ENCODE assay signal across 27 cellular contexts in genomic region chr11:122979103-122979814, GRCh38. TPM values are rescaled to one million over a fixed set of nuclear protein-coding genes. Genes with fewer than 3 reads are reported as not detected.
A peak's percentile ranks its signal among the peaks of the same experiment; 100 is the strongest.
DNase-seq lines count a peak whose midpoint lies in the region; ATAC-seq, FAIRE-seq and TF ChIP-seq lines count a peak whose summit lies in the region.
"Had no signal": no experiment of that assay in that cellular context is flagged by ENCODE, and none has a peak within 500 bp of the region (broad histone marks: within the 10 kb centered on the region; RNA-seq: fewer than 3 reads in every experiment).

No MANE protein-coding gene starts in this region.

- no peak for ATAC-seq in activated CD8-positive, alpha-beta memory T cell treated with anti-CD3 and anti-CD28 coated beads, Interleukin-2, amount 10 ng/mL, durations not matched to agents 7 days and 5 days
- ATAC-seq in activated naive CD8-positive, alpha-beta T cell treated with anti-CD3 and anti-CD28 coated beads, Interleukin-2, amount 50 U/mL, for 24 hours: no peak
- ATAC-seq in stimulated activated naive B cell treated with anti-CD40 and anti-IgM and Interleukin-4, amounts not matched to agents 10 μg/mL and 1 μg/mL and 100 μg/mL, for 72 hours (replicated peaks): no peak
- ATAC-seq: left colon, T-cell had no signal

- peaks cover 4% of the 10 kb centered on the region for H3K36me3 Mint-ChIP-seq in activated CD8-positive, alpha-beta memory T cell treated with anti-CD3 and anti-CD28 coated beads, Interleukin-2, amount 10 ng/mL, durations not matched to agents 7 days and 5 days
- peaks cover 4% of the 10 kb centered on the region for H3K36me3 Mint-ChIP-seq in activated naive CD8-positive, alpha-beta T cell treated with anti-CD3 and anti-CD28 coated beads, Interleukin-2, amount 50 U/mL, for 24 hours (ENCODE audit: low read depth)
- peaks cover 8% of the 10 kb centered on the region in 2 donors for H3K36me3 Mint-ChIP-seq in stimulated activated naive B cell treated with anti-CD40 and anti-IgM and Interleukin-4, amounts not matched to agents 10 μg/mL and 1 μg/mL and 100 μg/mL, for 72 hours

- H3K9me3 Mint-ChIP-seq in activated CD8-positive, alpha-beta memory T cell treated with anti-CD3 and anti-CD28 coated beads, Interleukin-2, amount 10 ng/mL, durations not matched to agents 7 days and 5 days (ENCODE audit: low read depth): peaks cover 2% of the 10 kb centered on the region
- peaks cover 6% of the 10 kb centered on the region for H3K9me3 Mint-ChIP-seq in activated naive CD8-positive, alpha-beta T cell treated with anti-CD3 and anti-CD28 coated beads, Interleukin-2, amount 50 U/mL, for 24 hours
- peaks cover 3 to 5% of the 10 kb centered on the region in 2 donors for H3K9me3 Mint-ChIP-seq in stimulated activated naive B cell treated with anti-CD40 and anti-IgM and Interleukin-4, amounts not matched to agents 10 μg/mL and 1 μg/mL and 100 μg/mL, for 72 hours
- H3K9me3 Mint-ChIP-seq: central memory CD8-positive, alpha-beta T cell; mesothelial cell of epicardium; T-cell had no signal

- peaks cover 40% of the 10 kb centered on the region for H3K4me1 Mint-ChIP-seq in activated CD8-positive, alpha-beta memory T cell treated with anti-CD3 and anti-CD28 coated beads, Interleukin-2, amount 10 ng/mL, durations not matched to agents 7 days and 5 days
- peaks cover 45% of the 10 kb centered on the region for H3K4me1 Mint-ChIP-seq in activated naive CD8-positive, alpha-beta T cell treated with anti-CD3 and anti-CD28 coated beads, Interleukin-2, amount 50 U/mL, for 24 hours
- H3K4me1 Mint-ChIP-seq in stimulated activated naive B cell treated with anti-CD40 and anti-IgM and Interleukin-4, amounts not matched to agents 10 μg/mL and 1 μg/mL and 100 μg/mL, for 72 hours: peaks cover 26 to 59% of the 10 kb centered on the region in 2 donors

- DNase-seq in activated CD8-positive, alpha-beta memory T cell treated with anti-CD3 and anti-CD28 coated beads, Interleukin-2, amount 10 ng/mL, durations not matched to agents 7 days and 5 days: no peak
- DNase-seq in activated CD8-positive, alpha-beta memory T cell treated with anti-CD3 and anti-CD28 coated beads for 24 hours: no peak
- DNase-seq in activated naive CD8-positive, alpha-beta T cell treated with anti-CD3 and anti-CD28 coated beads, Interleukin-2, amount 50 U/mL, for 24 hours: no peak
- DNase-seq in islet precursor cell: peak; percentile 52
- no peak for DNase-seq in stimulated activated naive B cell treated with anti-CD40 and anti-IgM and Interleukin-4, amounts not matched to agents 10 μg/mL and 1 μg/mL and 100 μg/mL, for 72 hours
- DNase-seq in NCI-H1417 (lab: John Stamatoyannopoulos, UW): no peak
- DNase-seq in GM12891 (ENCODE audit: insufficient read length, low spot score): no peak
- DNase-seq in SIG-M5 (lab: John Stamatoyannopoulos, UW): no peak
- DNase-seq: activated CD4-positive, alpha-beta T cell treated with anti-CD3 and anti-CD28 coated beads for 48 hours; activated naive CD4-positive, alpha-beta T cell; anterior cingulate cortex; dorsolateral prefrontal cortex; left colon; MG63; NCI-H1436 treated with DMSO at 0.1 percent for 48 hours; Right ventricle myocardium superior; stimulated activated CD4-positive, alpha-beta T cell treated with anti-CD3 and anti-CD28 coated beads, Interleukin-12 subunit alpha, Interleukin-12 subunit beta, amount 100 ng/mL, for 4 hours; T-cell had no signal

- no peak overlapping the region for H3K4me3 Mint-ChIP-seq in activated CD8-positive, alpha-beta memory T cell treated with anti-CD3 and anti-CD28 coated beads, Interleukin-2, amount 10 ng/mL, durations not matched to agents 7 days and 5 days
- no peak overlapping the region for H3K4me3 Mint-ChIP-seq in activated naive CD8-positive, alpha-beta T cell treated with anti-CD3 and anti-CD28 coated beads, Interleukin-2, amount 50 U/mL, for 24 hours
- peak overlapping the region; percentile 8 to 24 for H3K4me3 Mint-ChIP-seq in stimulated activated naive B cell treated with anti-CD40 and anti-IgM and Interleukin-4, amounts not matched to agents 10 μg/mL and 1 μg/mL and 100 μg/mL, for 72 hours
- H3K4me3 Mint-ChIP-seq: central memory CD8-positive, alpha-beta T cell; mesothelial cell of epicardium had no signal

- CTCF ChIA-PET in activated CD8-positive, alpha-beta memory T cell treated with anti-CD3 and anti-CD28 coated beads, Interleukin-2, amount 10 ng/mL, durations not matched to agents 7 days and 5 days (lab: Charles Lee): interaction anchor here (0.6 kb wide), 1 partner anchor 11 kb away, joined by 3 read pairs; no protein-coding TSS in a partner anchor

- H3K27ac Mint-ChIP-seq in activated CD8-positive, alpha-beta memory T cell treated with anti-CD3 and anti-CD28 coated beads, Interleukin-2, amount 10 ng/mL, durations not matched to agents 7 days and 5 days: peak overlapping the region; percentile 24
- peak overlapping the region; percentile 54 for H3K27ac Mint-ChIP-seq in activated naive CD8-positive, alpha-beta T cell treated with anti-CD3 and anti-CD28 coated beads, Interleukin-2, amount 50 U/mL, for 24 hours
- peak overlapping the region; percentile 74 for H3K27ac Mint-ChIP-seq in stimulated activated naive B cell treated with anti-CD40 and anti-IgM and Interleukin-4, amounts not matched to agents 10 μg/mL and 1 μg/mL and 100 μg/mL, for 72 hours
- H3K27ac Mint-ChIP-seq: mesothelial cell of epicardium had no signal

- TF ChIP-seq POLR2A in GM12891 (IDR thresholded peaks at IDR 0.05; ENCODE audit: low read depth, low read length): no peak

- H3K27me3 Mint-ChIP-seq in activated CD8-positive, alpha-beta memory T cell treated with anti-CD3 and anti-CD28 coated beads, Interleukin-2, amount 10 ng/mL, durations not matched to agents 7 days and 5 days: peaks cover 95% of the 10 kb centered on the region
- H3K27me3 Mint-ChIP-seq in activated naive CD8-positive, alpha-beta T cell treated with anti-CD3 and anti-CD28 coated beads, Interleukin-2, amount 50 U/mL, for 24 hours: peaks cover 92% of the 10 kb centered on the region
- peaks cover 82 to 97% of the 10 kb centered on the region in 2 donors for H3K27me3 Mint-ChIP-seq in stimulated activated naive B cell treated with anti-CD40 and anti-IgM and Interleukin-4, amounts not matched to agents 10 μg/mL and 1 μg/mL and 100 μg/mL, for 72 hours

- FAIRE-seq in GM12891 (lab: Jason Lieb, UNC): no peak
- FAIRE-seq: A204.1, frontal cortex, GM18507 had no signal

TF ChIP-seq in GM12891, 5 proteins besides CTCF, POLR2A, EP300 and RAD21:
- TF ChIP-seq PAX5 (IDR thresholded peaks at IDR 0.05; ENCODE audit: insufficient read depth, low read length, severe bottlenecking): no peak
- no peak for TF ChIP-seq POLR2AphosphoS5 (IDR thresholded peaks at IDR 0.05; ENCODE audit: low read depth, low read length)
- TF ChIP-seq SPI1 (IDR thresholded peaks at IDR 0.05; ENCODE audit: low read depth, low read length): no peak
- no peak for TF ChIP-seq POU2F2 (IDR thresholded peaks at IDR 0.05; ENCODE audit: low read depth, low read length)
- TF ChIP-seq TAF1 (IDR thresholded peaks at IDR 0.05; ENCODE audit: low read depth, low read length): no peak

RNA-seq across cellular contexts. Expression of gene BSX, which starts 2.4 kb away (rescaled TPM):
- not detected for total RNA-seq in activated CD8-positive, alpha-beta memory T cell treated with anti-CD3 and anti-CD28 coated beads, Interleukin-2, amount 10 ng/mL, durations not matched to agents 7 days and 5 days
- not detected for polyA plus RNA-seq in GM12891 (2012; ENCODE audit: low read depth, missing spikeins)
- total RNA-seq: dorsolateral prefrontal cortex, frontal cortex, left colon, mesothelial cell of epicardium, OCI-LY7, Right ventricle myocardium superior, T-cell, urinary bladder had no signal
- polyA plus RNA-seq: BJ, esophagus, urinary bladder had no signal

Comparison
In these comparisons a context has a peak if more than half of its experiments do, and no peak if none do; other contexts are left out.
1. H3K27ac Mint-ChIP-seq: peak in every context shown above with its lines; median percentile 74 in stimulated activated naive B cell treated with anti-CD40 and anti-IgM and Interleukin-4, amounts not matched to agents 10 μg/mL and 1 μg/mL and 100 μg/mL, for 72 hours; 54 in activated naive CD8-positive, alpha-beta T cell treated with anti-CD3 and anti-CD28 coated beads, Interleukin-2, amount 50 U/mL, for 24 hours; 24 in activated CD8-positive, alpha-beta memory T cell treated with anti-CD3 and anti-CD28 coated beads, Interleukin-2, amount 10 ng/mL, durations not matched to agents 7 days and 5 days.
2. H3K4me3 Mint-ChIP-seq: peak in stimulated activated naive B cell treated with anti-CD40 and anti-IgM and Interleukin-4, amounts not matched to agents 10 μg/mL and 1 μg/mL and 100 μg/mL, for 72 hours (2 of 2); none in activated CD8-positive, alpha-beta memory T cell treated with anti-CD3 and anti-CD28 coated beads, Interleukin-2, amount 10 ng/mL, durations not matched to agents 7 days and 5 days (single experiment) and activated naive CD8-positive, alpha-beta T cell treated with anti-CD3 and anti-CD28 coated beads, Interleukin-2, amount 50 U/mL, for 24 hours (single experiment).